Comparison of ENCODE assay signal across 14 cellular contexts in the genomic region with DNA sequence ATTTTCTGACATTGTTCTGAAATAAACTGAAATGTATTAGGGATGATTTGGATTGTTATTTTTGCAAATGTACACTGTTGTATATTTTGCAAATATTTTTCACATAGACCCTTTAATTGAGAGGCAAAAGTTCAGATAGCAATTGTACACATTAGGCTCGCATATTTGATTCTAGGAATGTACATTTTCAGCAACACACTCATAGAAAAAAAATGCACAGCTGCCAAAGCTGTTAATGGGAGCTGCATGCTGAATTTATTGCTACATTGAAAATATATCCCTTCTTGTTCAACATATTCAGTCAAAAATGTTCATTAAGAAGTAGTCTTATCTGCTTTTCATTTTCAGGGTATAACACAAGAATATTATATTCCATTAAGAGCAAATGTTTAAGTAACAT.
"Had no signal": no experiment of that assay in that cellular context is flagged by ENCODE, and none has a peak within 500 bp of the region (broad histone marks: within the 10 kb centered on the region; RNA-seq: fewer than 3 reads in every experiment).

No MANE protein-coding gene starts in this region.

- H3K4me3 ChIP-seq: psoas muscle, sigmoid colon had no signal

- FAIRE-seq: endometrium, TTC549 had no signal

- H3K4me1 ChIP-seq: psoas muscle, sigmoid colon had no signal

- DNase-seq: activated B cell treated with CpG ODN at 0.5 μM for 24 hours; activated CD4-positive, alpha-beta T cell treated with anti-CD3 and anti-CD28 coated beads for 48 hours; activated CD8-positive, alpha-beta memory T cell treated with anti-CD3 and anti-CD28 coated beads for 24 hours; activated gamma-delta T cell treated with Interleukin-2 at 50 U/mL for 16 hours; amygdala; glutamatergic neuron; hypothalamus; left ventricle myocardium superior; nephron progenitor cell; psoas muscle; sigmoid colon; stimulated activated CD4-positive, alpha-beta T cell treated with anti-CD3 and anti-CD28 coated beads, Interleukin-2, amount 100 ng/mL, for 48 hours had no signal

- H3K36me3 ChIP-seq: sigmoid colon had no signal

- H3K27me3 ChIP-seq: sigmoid colon had no signal

- H3K9me3 ChIP-seq: psoas muscle, sigmoid colon had no signal

- H3K27ac ChIP-seq: psoas muscle, sigmoid colon had no signal
